8 cellular contexts compared by ENCODE assay signal in genomic region chr1:229271448-229272120, GRCh38. TPM values are rescaled to one million over a fixed set of nuclear protein-coding genes. Genes with fewer than 3 reads are reported as not detected.
DNase-seq lines count a peak whose midpoint lies in the region; ATAC-seq and TF ChIP-seq lines count a peak whose summit lies in the region.

No MANE protein-coding gene starts in this region.

- peak; percentile 45 for DNase-seq in NCI-H748 (lab: John Stamatoyannopoulos, UW; ENCODE audit: unreplicated experiment)
- DNase-seq in NCI-H748 treated with DMSO at 0.1 percent for 48 hours (lab: John Stamatoyannopoulos, UW) = no peak
- peak; percentile 9 for DNase-seq in NCI-H2029 treated with DMSO at 0.1 percent for 48 hours (lab: John Stamatoyannopoulos, UW)
- DNase-seq in activated T-cell treated with anti-CD3 and anti-CD28 coated beads, Interleukin-2, amount 50 U/mL, for 4 hours = peak; percentile 44
- no peak for DNase-seq in fibroblast of pulmonary artery (ENCODE audit: low read depth)
- no peak for DNase-seq in vagina (ENCODE audit: extremely low spot score in 2 of 2)

- H3K4me1 Mint-ChIP-seq in activated T-cell treated with anti-CD3 and anti-CD28 coated beads, Interleukin-2, amount 50 U/mL, for 4 hours (ENCODE audit: low read depth) = peaks cover 36% of the 10 kb centered on the region

- H2AFZ ChIP-seq in neuron (ENCODE audit: low read depth, low read length) = peak overlapping the region; percentile 96

- TF ChIP-seq CTCF in fibroblast of pulmonary artery (IDR thresholded peaks at IDR 0.05; ENCODE audit: low read length, missing control alignments) (no peak), vagina (IDR thresholded peaks at IDR 0.05) (no peak)

- H3K27me3 ChIP-seq in neuron (ENCODE audit: insufficient read depth, low read length) (no peaks in the 10 kb centered on the region), vagina (no peaks in the 10 kb centered on the region)

- no peaks in the 10 kb centered on the region for H3K36me3 Mint-ChIP-seq in activated T-cell treated with anti-CD3 and anti-CD28 coated beads, Interleukin-2, amount 50 U/mL, for 4 hours (ENCODE audit: insufficient read depth)

- peak overlapping the region; percentile 89 for H3K4me3 Mint-ChIP-seq in activated T-cell treated with anti-CD3 and anti-CD28 coated beads, Interleukin-2, amount 50 U/mL, for 4 hours

- H3K4me1 ChIP-seq in neuron (ENCODE audit: insufficient read depth, low read length) (peaks cover 24% of the 10 kb centered on the region), vagina (peaks cover 38% of the 10 kb centered on the region)

- intact Hi-C loops in vagina (cut with DNase I) = no loop called here

- H3K9me3 ChIP-seq in neuron (ENCODE audit: low read length) (peaks cover 7% of the 10 kb centered on the region), vagina (no peaks in the 10 kb centered on the region)

- no peaks in the 10 kb centered on the region for H3K9me3 Mint-ChIP-seq in activated T-cell treated with anti-CD3 and anti-CD28 coated beads, Interleukin-2, amount 50 U/mL, for 4 hours

- peak; percentile 46 for ATAC-seq in HG02571 (IDR thresholded peaks at IDR 0.05; ENCODE audit: unreplicated experiment)
- peak; percentile 77 to 78 for ATAC-seq in activated T-cell treated with anti-CD3 and anti-CD28 coated beads, Interleukin-2, amount 50 U/mL, for 4 hours

- H3K36me3 ChIP-seq in neuron (ENCODE audit: insufficient read depth, low read length) = no peaks in the 10 kb centered on the region
- no peaks in the 10 kb centered on the region for H3K36me3 ChIP-seq in vagina

- no peak for TF ChIP-seq POLR2A in vagina (IDR thresholded peaks at IDR 0.05)

- peak overlapping the region; percentile 72 for H3K4me3 ChIP-seq in fibroblast of pulmonary artery (replicated peaks; ENCODE audit: low read depth, low read length)
- H3K4me3 ChIP-seq in neuron (ENCODE audit: low read length) = peak overlapping the region; percentile 100
- peak overlapping the region; percentile 58 to 98 for H3K4me3 ChIP-seq in vagina

- no peaks in the 10 kb centered on the region for H3K27me3 Mint-ChIP-seq in activated T-cell treated with anti-CD3 and anti-CD28 coated beads, Interleukin-2, amount 50 U/mL, for 4 hours (ENCODE audit: low read depth)

- H3K27ac ChIP-seq in vagina = peak overlapping the region; percentile 61

RNA-seq across cellular contexts. Expression of gene RAB4A, which starts 0.7 kb away (rescaled TPM):
- 10 to 100 TPM; 24.0 to 30.3 (median 25.6) TPM for total RNA-seq in activated T-cell treated with anti-CD3 and anti-CD28 coated beads, Interleukin-2, amount 50 U/mL, for 4 hours
- 16.5 TPM for total RNA-seq in vagina

Comparison
In these comparisons a context has a peak if more than half of its experiments do, and no peak if none do; other contexts are left out.
1. DNase-seq: peak in NCI-H748 (single experiment), NCI-H2029 treated with DMSO at 0.1 percent for 48 hours (single experiment) and activated T-cell treated with anti-CD3 and anti-CD28 coated beads, Interleukin-2, amount 50 U/mL, for 4 hours (single experiment); none in NCI-H748 treated with DMSO at 0.1 percent for 48 hours (single experiment), fibroblast of pulmonary artery (single experiment) and vagina (0 of 2).
2. Peak in every context shown above with its lines, with median percentiles within 50 percentile points of each other: H3K4me3 ChIP-seq.